1 cellular context compared by ENCODE assay signal in the genomic region with DNA sequence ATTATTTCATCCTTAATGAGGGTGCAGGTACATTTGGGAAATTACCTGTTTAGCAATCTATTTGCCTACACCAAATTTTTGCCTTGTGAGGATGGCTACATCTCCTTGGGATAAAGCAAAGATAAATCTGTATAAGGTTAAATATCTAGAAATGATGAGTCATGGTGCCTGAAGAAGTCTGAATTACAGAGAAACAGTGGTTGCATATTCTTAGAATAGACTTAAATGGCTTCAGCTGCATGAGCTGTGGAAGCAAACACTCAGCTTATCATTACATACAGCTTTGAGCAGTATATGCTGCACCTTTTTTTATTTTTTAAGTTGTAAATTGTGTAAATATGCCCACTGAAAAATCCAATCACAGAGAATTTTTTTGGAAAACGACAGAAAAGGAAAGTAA.
TF ChIP-seq lines count a peak whose summit lies in the region.

No MANE protein-coding gene starts in this region.

TF ChIP-seq in K562, 482 proteins besides CTCF, POLR2A, EP300 and RAD21 (continued from another document):
- TF ChIP-seq, protein P1, sequence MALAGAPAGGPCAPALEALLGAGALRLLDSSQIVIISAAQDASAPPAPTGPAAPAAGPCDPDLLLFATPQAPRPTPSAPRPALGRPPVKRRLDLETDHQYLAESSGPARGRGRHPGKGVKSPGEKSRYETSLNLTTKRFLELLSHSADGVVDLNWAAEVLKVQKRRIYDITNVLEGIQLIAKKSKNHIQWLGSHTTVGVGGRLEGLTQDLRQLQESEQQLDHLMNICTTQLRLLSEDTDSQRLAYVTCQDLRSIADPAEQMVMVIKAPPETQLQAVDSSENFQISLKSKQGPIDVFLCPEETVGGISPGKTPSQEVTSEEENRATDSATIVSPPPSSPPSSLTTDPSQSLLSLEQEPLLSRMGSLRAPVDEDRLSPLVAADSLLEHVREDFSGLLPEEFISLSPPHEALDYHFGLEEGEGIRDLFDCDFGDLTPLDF (CRISPR knock-in tag; IDR thresholded peaks at IDR 0.05): no peak
- TF ChIP-seq, protein P2, sequence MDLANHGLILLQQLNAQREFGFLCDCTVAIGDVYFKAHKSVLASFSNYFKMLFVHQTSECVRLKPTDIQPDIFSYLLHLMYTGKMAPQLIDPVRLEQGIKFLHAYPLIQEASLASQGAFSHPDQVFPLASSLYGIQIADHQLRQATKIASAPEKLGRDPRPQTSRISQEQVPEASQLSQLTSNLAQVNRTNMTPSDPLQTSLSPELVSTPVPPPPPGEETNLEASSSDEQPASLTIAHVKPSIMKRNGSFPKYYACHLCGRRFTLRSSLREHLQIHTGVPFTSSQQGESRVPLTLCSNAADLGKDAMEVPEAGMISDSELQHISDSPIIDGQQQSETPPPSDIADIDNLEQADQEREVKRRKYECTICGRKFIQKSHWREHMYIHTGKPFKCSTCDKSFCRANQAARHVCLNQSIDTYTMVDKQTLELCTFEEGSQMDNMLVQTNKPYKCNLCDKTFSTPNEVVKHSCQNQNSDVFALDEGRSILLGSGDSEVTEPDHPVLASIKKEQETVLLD (IDR thresholded peaks at IDR 0.05): no peak
- peak; percentile 71 for TF ChIP-seq NFE2 (IDR thresholded peaks at IDR 0.05; ENCODE audit: low read depth)
